1 cellular context compared by ENCODE assay signal in genomic region chr18:58143391-58143790, GRCh38.
TF ChIP-seq lines count a peak whose summit lies in the region.

No MANE protein-coding gene starts in this region.

TF ChIP-seq in HEK293, 187 proteins besides CTCF, POLR2A, EP300 and RAD21 (continued from another document and continues in another):
- 0 out of 2 replicates have a peak, but pooled peaks have one; percentile 32 for TF ChIP-seq REST (tag by site-specific recombination; IDR thresholded peaks at IDR 0.05)
- peak; percentile 50; the same call in 1 of the 2 replicates for TF ChIP-seq TSHZ1 (tag by site-specific recombination; IDR thresholded peaks at IDR 0.05; ENCODE audit: borderline replicate concordance)
- no peak for TF ChIP-seq ZBTB20 (tag by site-specific recombination; IDR thresholded peaks at IDR 0.05)
- peak; percentile 86 for TF ChIP-seq GFI1B (tag by site-specific recombination; IDR thresholded peaks at IDR 0.05)
- peak; percentile 80 for TF ChIP-seq ZNF366 (tag by site-specific recombination; conservative IDR thresholded peaks at IDR 0.05)
- no peak for TF ChIP-seq ZNF23 (tag by site-specific recombination; IDR thresholded peaks at IDR 0.05; ENCODE audit: borderline replicate concordance)
- no peak for TF ChIP-seq ZBTB26 (tag by site-specific recombination; optimal IDR thresholded peaks at IDR 0.05)
- no peak for TF ChIP-seq ZNF362 (tag by site-specific recombination; IDR thresholded peaks at IDR 0.05)
- TF ChIP-seq TRIM28 (IDR thresholded peaks at IDR 0.05; ENCODE audit: borderline replicate concordance, low read length), result peak; percentile 75
- peak; percentile 58; the same call in 1 of the 2 replicates for TF ChIP-seq TCF7L2 (IDR thresholded peaks at IDR 0.05; ENCODE audit: borderline replicate concordance, low read depth, low read length)
- TF ChIP-seq OSR2 (tag by site-specific recombination; IDR thresholded peaks at IDR 0.05), result peak; percentile 92
- no peak for TF ChIP-seq ZNF324 (tag by site-specific recombination; IDR thresholded peaks at IDR 0.05)
- TF ChIP-seq ZFP69B (tag by site-specific recombination; IDR thresholded peaks at IDR 0.05), result peak; percentile 59
- peak; percentile 90 for TF ChIP-seq PRDM6 (tag by site-specific recombination; IDR thresholded peaks at IDR 0.05)
- no peak for TF ChIP-seq ZNF121 (tag by site-specific recombination; IDR thresholded peaks at IDR 0.05)
- no peak for TF ChIP-seq ZNF776 (tag by site-specific recombination; IDR thresholded peaks at IDR 0.05; ENCODE audit: borderline replicate concordance)
- TF ChIP-seq ZNF529 (tag by site-specific recombination; IDR thresholded peaks at IDR 0.05; ENCODE audit: insufficient replicate concordance), result no peak
- no peak for TF ChIP-seq ZNF624 (tag by site-specific recombination; IDR thresholded peaks at IDR 0.05)
- peak; percentile 89 for TF ChIP-seq ZNF645 (tag by site-specific recombination; IDR thresholded peaks at IDR 0.05)
- no peak for TF ChIP-seq GLI4 (tag by site-specific recombination; IDR thresholded peaks at IDR 0.05)
- peak; percentile 99 for TF ChIP-seq ZNF843 (tag by site-specific recombination; IDR thresholded peaks at IDR 0.05)
- TF ChIP-seq ZBTB49 (tag by site-specific recombination; IDR thresholded peaks at IDR 0.05; ENCODE audit: low read depth), result 0 out of 2 replicates have a peak, but pooled peaks have one; percentile 58
- peak; percentile 33; the same call in 1 of the 2 replicates for TF ChIP-seq ZNF449 (tag by site-specific recombination; IDR thresholded peaks at IDR 0.05)
- TF ChIP-seq ZBTB10 (tag by site-specific recombination; IDR thresholded peaks at IDR 0.05), result no peak
- TF ChIP-seq ZNF391 (tag by site-specific recombination; IDR thresholded peaks at IDR 0.05; ENCODE audit: borderline replicate concordance, low read depth), result peak; percentile 68; the same call in 1 of the 2 replicates
- TF ChIP-seq ZBTB8A (tag by site-specific recombination; IDR thresholded peaks at IDR 0.05), result peak; percentile 64
- TF ChIP-seq ZNF404 (tag by site-specific recombination; IDR thresholded peaks at IDR 0.05), result 0 out of 2 replicates have a peak, but pooled peaks have one; percentile 89
- peak; percentile 73; the same call in 1 of the 2 replicates for TF ChIP-seq INSM2 (tag by site-specific recombination; IDR thresholded peaks at IDR 0.05)
- no peak for TF ChIP-seq KLF8 (tag by site-specific recombination; IDR thresholded peaks at IDR 0.05)
- peak; percentile 93 for TF ChIP-seq ZNF24 (tag by site-specific recombination; IDR thresholded peaks at IDR 0.05)
- TF ChIP-seq ZEB2 (tag by site-specific recombination; IDR thresholded peaks at IDR 0.05), result peak; percentile 82
- TF ChIP-seq SALL2 (tag by site-specific recombination; IDR thresholded peaks at IDR 0.05; ENCODE audit: borderline replicate concordance), result no peak
- TF ChIP-seq ZNF488 (tag by site-specific recombination; IDR thresholded peaks at IDR 0.05), result peak; percentile 80; the same call in 1 of the 2 replicates
